Comparison of ENCODE assay signal across 8 cellular contexts in the genomic region with DNA sequence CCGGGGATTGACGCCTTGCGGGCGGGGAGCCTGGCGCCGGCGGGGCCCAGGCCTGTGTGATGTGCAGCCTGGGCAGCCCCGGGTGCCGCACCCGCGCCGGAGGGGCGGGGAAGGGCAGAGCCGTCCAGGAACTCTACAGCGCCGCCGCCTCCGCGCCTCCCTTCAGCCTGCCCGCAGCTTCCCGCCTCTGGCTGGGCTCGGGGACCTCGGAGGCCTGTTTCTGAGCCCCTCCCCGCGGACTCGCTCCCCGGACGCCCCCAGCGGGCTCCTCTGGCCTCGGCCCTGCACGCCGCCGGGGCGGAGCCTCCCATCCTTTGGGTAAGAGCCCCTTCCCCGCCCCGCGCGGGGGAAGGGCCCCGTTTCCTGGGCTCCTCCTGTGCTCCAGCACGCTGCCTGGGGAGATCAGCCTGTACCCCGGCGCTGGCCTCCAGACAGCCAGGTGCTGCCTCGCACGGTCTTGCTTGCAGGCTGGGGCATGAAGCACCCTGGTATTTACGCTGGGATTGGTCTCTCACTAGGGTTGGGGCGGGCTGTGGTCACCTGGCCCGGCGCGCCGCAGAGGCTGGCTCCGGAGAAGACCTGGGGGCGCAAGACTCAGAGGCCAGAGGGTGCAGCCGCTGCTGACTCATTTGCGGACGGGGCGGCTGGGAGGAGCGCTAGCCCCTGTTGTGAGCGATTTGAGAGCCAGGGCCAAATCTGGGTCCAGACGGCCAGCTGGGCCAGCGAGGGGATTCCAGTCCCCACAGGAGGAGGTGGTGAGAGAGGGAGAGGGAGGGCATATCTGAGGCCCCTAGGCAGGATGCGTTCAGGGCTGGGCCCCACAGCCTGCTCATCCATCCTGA. TPM values are rescaled to one million over a fixed set of nuclear protein-coding genes. Genes with fewer than 3 reads are reported as not detected.
DNase-seq lines count a peak whose midpoint lies in the region; ATAC-seq, FAIRE-seq and TF ChIP-seq lines count a peak whose summit lies in the region.

No MANE protein-coding gene starts in this region.

- peak; percentile 11 to 76 (median 22) for DNase-seq in CD4-positive, CD25-positive, alpha-beta regulatory T cell
- peak; percentile 77 for DNase-seq in HuH-7 (ENCODE audit: low spot score)
- peak; percentile 60 to 86 for DNase-seq in SHP77 (lab: John Stamatoyannopoulos, UW)
- peak in 3 of 4 experiments; percentile 16 to 48 (median 26) for DNase-seq in activated naive CD4-positive, alpha-beta T cell (lab: John Stamatoyannopoulos, UW)
- DNase-seq in frontal cortex (ENCODE audit: low spot score in 2 of 2) = peak; percentile 62 to 67
- peak; percentile 65 to 82 for DNase-seq in thyroid gland

- H3K27me3 ChIP-seq in CD4-positive, CD25-positive, alpha-beta regulatory T cell (ENCODE audit: control insufficient read depth, insufficient read depth, low read length) = peaks cover 2% of the 10 kb centered on the region
- H3K27me3 ChIP-seq in neutrophil = no peaks in the 10 kb centered on the region
- H3K27me3 ChIP-seq in thyroid gland = no peaks in the 10 kb centered on the region

- no peaks in the 10 kb centered on the region for H3K36me3 Mint-ChIP-seq in CD4-positive, CD25-positive, alpha-beta regulatory T cell

- no peaks in the 10 kb centered on the region for H3K9me3 Mint-ChIP-seq in CD4-positive, CD25-positive, alpha-beta regulatory T cell

- ATAC-seq in CD4-positive, CD25-positive, alpha-beta regulatory T cell (ENCODE audit: low read depth in 2 of 2) = peak; percentile 59 to 69
- ATAC-seq in GM19463 (IDR thresholded peaks at IDR 0.05; ENCODE audit: unreplicated experiment) = peak; percentile 74

- peaks cover 24% of the 10 kb centered on the region for H3K27me3 Mint-ChIP-seq in CD4-positive, CD25-positive, alpha-beta regulatory T cell

- intact Hi-C loops in thyroid gland (cut with DNase I) = no loop called here

- no peak for FAIRE-seq in frontal cortex (lab: Jason Lieb, UNC)

- no peak overlapping the region for H3K27ac ChIP-seq in CD4-positive, CD25-positive, alpha-beta regulatory T cell (ENCODE audit: insufficient read depth, low read length, poor library complexity, severe bottlenecking)
- H3K27ac ChIP-seq in neutrophil (no peak overlapping the region), thyroid gland (peak overlapping the region in 1 of 3 donors; percentile 33)

- TF ChIP-seq CTCF in neutrophil (IDR thresholded peaks at IDR 0.05) = no peak
- TF ChIP-seq CTCF in thyroid gland (IDR thresholded peaks at IDR 0.05) = no peak

- peak overlapping the region; percentile 52 to 85 (median 62) for H3K27ac Mint-ChIP-seq in CD4-positive, CD25-positive, alpha-beta regulatory T cell

- TF ChIP-seq POLR2A in thyroid gland (IDR thresholded peaks at IDR 0.05) = peak in 1 of 2 donors; percentile 13

- 5 to 10% methylated on average over 10 to 33 of the region's 61 CpGs for WGBS in thyroid gland, 2 donors

- H3K4me1 ChIP-seq in CD4-positive, CD25-positive, alpha-beta regulatory T cell (ENCODE audit: control insufficient read depth, insufficient read depth, low read length, poor library complexity, severe bottlenecking) = peaks cover 16% of the 10 kb centered on the region
- H3K4me1 ChIP-seq in neutrophil (ENCODE audit: control insufficient read depth in 1 of 2, insufficient read depth in 1 of 2, low read depth in 1 of 2, low read length in 1 of 2) = peaks cover 31% of the 10 kb centered on the region in 2 experiments
- peaks cover 7 to 17% of the 10 kb centered on the region in 2 donors for H3K4me1 ChIP-seq in thyroid gland

- no peaks in the 10 kb centered on the region for H3K9me3 ChIP-seq in CD4-positive, CD25-positive, alpha-beta regulatory T cell (ENCODE audit: control insufficient read depth in 2 of 2, low read length in 2 of 2)
- no peaks in the 10 kb centered on the region for H3K9me3 ChIP-seq in neutrophil
- no peaks in the 10 kb centered on the region for H3K9me3 ChIP-seq in thyroid gland

- peaks cover 0 to 22% (median 10%) of the 10 kb centered on the region in 4 donors for H3K4me1 Mint-ChIP-seq in CD4-positive, CD25-positive, alpha-beta regulatory T cell

- no peaks in the 10 kb centered on the region for H3K36me3 ChIP-seq in CD4-positive, CD25-positive, alpha-beta regulatory T cell (ENCODE audit: control insufficient read depth, insufficient read depth, low read length)
- H3K36me3 ChIP-seq in neutrophil (no peaks in the 10 kb centered on the region), thyroid gland (no peaks in the 10 kb centered on the region)

- no peak overlapping the region for H3K4me3 ChIP-seq in CD4-positive, CD25-positive, alpha-beta regulatory T cell (ENCODE audit: low read depth, low read length)
- H3K4me3 ChIP-seq in neutrophil (ENCODE audit: low read depth in 1 of 2, low read length in 1 of 2) = peak overlapping the region; percentile 54 to 67
- peak overlapping the region in 1 of 3 donors; percentile 39 for H3K4me3 ChIP-seq in thyroid gland (replicated peaks in 1 of 3)

- H3K4me3 Mint-ChIP-seq in CD4-positive, CD25-positive, alpha-beta regulatory T cell = peak overlapping the region; percentile 73 to 84 (median 78)

RNA-seq across cellular contexts. Expression of a gene that starts 5.7 kb away (rescaled TPM):
- total RNA-seq in CD4-positive, CD25-positive, alpha-beta regulatory T cell = 0.15 TPM
- under 1 TPM in 2 of 4 donors, not detected in 2; 0.15 to 0.36 TPM for polyA plus RNA-seq in CD4-positive, CD25-positive, alpha-beta regulatory T cell
- total RNA-seq in frontal cortex (1.2 TPM), thyroid gland (10 to 100 TPM; 27.1 to 93.0 (median 70.5) TPM)

Comparison
In these comparisons a context has a peak if more than half of its experiments do, and no peak if none do; other contexts are left out.
1. DNase-seq: peak in every context shown above with its lines; median percentile 77 in HuH-7; 74 in thyroid gland; 73 in SHP77; 64 in frontal cortex; 26 in activated naive CD4-positive, alpha-beta T cell; 22 in CD4-positive, CD25-positive, alpha-beta regulatory T cell.
2. RNA of a gene that starts 5.7 kb away (total RNA-seq): 27.1 to 93.0 TPM in thyroid gland; 1.2 TPM in frontal cortex (single experiment) and 0.15 TPM in CD4-positive, CD25-positive, alpha-beta regulatory T cell (single experiment); every median in the first group is over 10 times any median in the second.